1 cellular context compared by ENCODE assay signal in the genomic region with DNA sequence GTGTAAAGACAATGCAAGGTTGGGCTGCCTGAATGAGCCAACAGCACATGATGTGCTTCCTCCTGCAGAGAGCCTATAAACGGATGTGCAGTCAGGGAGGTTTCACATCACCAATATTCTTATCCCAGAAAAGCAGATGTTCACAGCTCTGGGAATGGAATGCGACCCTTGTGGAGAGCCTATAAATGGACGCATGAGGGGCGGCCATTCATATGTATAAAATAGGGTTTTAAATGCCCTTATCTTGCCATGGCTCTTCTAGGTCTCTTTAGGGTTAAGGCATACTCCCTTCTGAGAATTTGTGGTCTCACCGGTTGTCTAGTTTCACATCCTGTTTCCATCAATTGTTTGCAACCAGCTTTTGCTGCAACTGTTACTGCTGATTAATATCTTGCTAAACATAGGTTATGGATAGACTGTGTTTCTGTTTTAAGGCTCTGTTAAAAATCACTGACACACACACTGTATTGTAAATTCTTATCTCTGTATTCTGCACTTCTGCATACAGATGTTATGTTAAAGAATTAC.
A peak's percentile ranks its signal among the peaks of the same experiment; 100 is the strongest.
TF ChIP-seq lines count a peak whose summit lies in the region.

No MANE protein-coding gene starts in this region.

TF ChIP-seq in GM12878, 131 proteins besides CTCF, POLR2A, EP300 and RAD21 (continued from another document and continues in another):
- TF ChIP-seq, protein P1, sequence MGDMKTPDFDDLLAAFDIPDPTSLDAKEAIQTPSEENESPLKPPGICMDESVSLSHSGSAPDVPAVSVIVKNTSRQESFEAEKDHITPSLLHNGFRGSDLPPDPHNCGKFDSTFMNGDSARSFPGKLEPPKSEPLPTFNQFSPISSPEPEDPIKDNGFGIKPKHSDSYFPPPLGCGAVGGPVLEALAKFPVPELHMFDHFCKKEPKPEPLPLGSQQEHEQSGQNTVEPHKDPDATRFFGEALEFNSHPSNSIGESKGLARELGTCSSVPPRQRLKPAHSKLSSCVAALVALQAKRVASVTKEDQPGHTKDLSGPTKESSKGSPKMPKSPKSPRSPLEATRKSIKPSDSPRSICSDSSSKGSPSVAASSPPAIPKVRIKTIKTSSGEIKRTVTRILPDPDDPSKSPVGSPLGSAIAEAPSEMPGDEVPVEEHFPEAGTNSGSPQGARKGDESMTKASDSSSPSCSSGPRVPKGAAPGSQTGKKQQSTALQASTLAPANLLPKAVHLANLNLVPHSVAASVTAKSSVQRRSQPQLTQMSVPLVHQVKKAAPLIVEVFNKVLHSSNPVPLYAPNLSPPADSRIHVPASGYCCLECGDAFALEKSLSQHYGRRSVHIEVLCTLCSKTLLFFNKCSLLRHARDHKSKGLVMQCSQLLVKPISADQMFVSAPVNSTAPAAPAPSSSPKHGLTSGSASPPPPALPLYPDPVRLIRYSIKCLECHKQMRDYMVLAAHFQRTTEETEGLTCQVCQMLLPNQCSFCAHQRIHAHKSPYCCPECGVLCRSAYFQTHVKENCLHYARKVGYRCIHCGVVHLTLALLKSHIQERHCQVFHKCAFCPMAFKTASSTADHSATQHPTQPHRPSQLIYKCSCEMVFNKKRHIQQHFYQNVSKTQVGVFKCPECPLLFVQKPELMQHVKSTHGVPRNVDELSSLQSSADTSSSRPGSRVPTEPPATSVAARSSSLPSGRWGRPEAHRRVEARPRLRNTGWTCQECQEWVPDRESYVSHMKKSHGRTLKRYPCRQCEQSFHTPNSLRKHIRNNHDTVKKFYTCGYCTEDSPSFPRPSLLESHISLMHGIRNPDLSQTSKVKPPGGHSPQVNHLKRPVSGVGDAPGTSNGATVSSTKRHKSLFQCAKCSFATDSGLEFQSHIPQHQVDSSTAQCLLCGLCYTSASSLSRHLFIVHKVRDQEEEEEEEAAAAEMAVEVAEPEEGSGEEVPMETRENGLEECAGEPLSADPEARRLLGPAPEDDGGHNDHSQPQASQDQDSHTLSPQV (IDR thresholded peaks at IDR 0.05) = no peak
- peak; percentile 50; the same call in 1 of the 2 replicates for TF ChIP-seq BCL11A (IDR thresholded peaks at IDR 0.05; ENCODE audit: low read depth, low read length)
- no peak for TF ChIP-seq JUND (IDR thresholded peaks at IDR 0.05; ENCODE audit: low read depth, low read length)
- no peak for TF ChIP-seq SREBF2 (IDR thresholded peaks at IDR 0.05; ENCODE audit: low read length)
- no peak for TF ChIP-seq SRF (IDR thresholded peaks at IDR 0.05; ENCODE audit: low read depth in 2 of 2, low read length in 2 of 2)
- no peak for TF ChIP-seq NFYA (IDR thresholded peaks at IDR 0.05; ENCODE audit: borderline replicate concordance, low read depth, low read length)
- TF ChIP-seq PAX5 (IDR thresholded peaks at IDR 0.05; ENCODE audit: borderline replicate concordance, low read depth, low read length) = peak; percentile 44; the same call in 1 of the 2 replicates
- no peak for TF ChIP-seq SUPT20H (IDR thresholded peaks at IDR 0.05; ENCODE audit: borderline replicate concordance, control insufficient read depth, low read depth, low read length)
- TF ChIP-seq RUNX3 (IDR thresholded peaks at IDR 0.05; ENCODE audit: low read length) = peak; percentile 92
- TF ChIP-seq PML (IDR thresholded peaks at IDR 0.05; ENCODE audit: low read length) = peak; percentile 36; the same call in 1 of the 2 replicates
- TF ChIP-seq STAT3 (IDR thresholded peaks at IDR 0.05; ENCODE audit: low read depth, low read length) = no peak
- TF ChIP-seq, protein P2, sequence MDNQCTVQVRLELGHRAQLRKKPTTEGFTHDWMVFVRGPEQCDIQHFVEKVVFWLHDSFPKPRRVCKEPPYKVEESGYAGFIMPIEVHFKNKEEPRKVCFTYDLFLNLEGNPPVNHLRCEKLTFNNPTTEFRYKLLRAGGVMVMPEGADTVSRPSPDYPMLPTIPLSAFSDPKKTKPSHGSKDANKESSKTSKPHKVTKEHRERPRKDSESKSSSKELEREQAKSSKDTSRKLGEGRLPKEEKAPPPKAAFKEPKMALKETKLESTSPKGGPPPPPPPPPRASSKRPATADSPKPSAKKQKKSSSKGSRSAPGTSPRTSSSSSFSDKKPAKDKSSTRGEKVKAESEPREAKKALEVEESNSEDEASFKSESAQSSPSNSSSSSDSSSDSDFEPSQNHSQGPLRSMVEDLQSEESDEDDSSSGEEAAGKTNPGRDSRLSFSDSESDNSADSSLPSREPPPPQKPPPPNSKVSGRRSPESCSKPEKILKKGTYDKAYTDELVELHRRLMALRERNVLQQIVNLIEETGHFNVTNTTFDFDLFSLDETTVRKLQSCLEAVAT (IDR thresholded peaks at IDR 0.05) = no peak
- peak; percentile 85 for TF ChIP-seq JUNB (IDR thresholded peaks at IDR 0.05)
- no peak for TF ChIP-seq RAD51 (IDR thresholded peaks at IDR 0.05)
- TF ChIP-seq BHLHE40 (IDR thresholded peaks at IDR 0.05; ENCODE audit: borderline replicate concordance in 1 of 2, low read depth in 2 of 2, low read length in 1 of 2) = 0 out of 4 replicates have a peak, but pooled peaks of 1 of the 2 experiments have one; percentile 41
- TF ChIP-seq MYC (IDR thresholded peaks at IDR 0.05; ENCODE audit: insufficient read depth, insufficient read length, insufficient replicate concordance, low read length, severe bottlenecking) = no peak
- no peak for TF ChIP-seq CHD1 (IDR thresholded peaks at IDR 0.05; ENCODE audit: low read depth, low read length)
- peak; percentile 91; the same call in 1 of the 2 replicates for TF ChIP-seq RCOR1 (conservative IDR thresholded peaks at IDR 0.05; ENCODE audit: low read depth, low read length)
- TF ChIP-seq, protein P3, sequence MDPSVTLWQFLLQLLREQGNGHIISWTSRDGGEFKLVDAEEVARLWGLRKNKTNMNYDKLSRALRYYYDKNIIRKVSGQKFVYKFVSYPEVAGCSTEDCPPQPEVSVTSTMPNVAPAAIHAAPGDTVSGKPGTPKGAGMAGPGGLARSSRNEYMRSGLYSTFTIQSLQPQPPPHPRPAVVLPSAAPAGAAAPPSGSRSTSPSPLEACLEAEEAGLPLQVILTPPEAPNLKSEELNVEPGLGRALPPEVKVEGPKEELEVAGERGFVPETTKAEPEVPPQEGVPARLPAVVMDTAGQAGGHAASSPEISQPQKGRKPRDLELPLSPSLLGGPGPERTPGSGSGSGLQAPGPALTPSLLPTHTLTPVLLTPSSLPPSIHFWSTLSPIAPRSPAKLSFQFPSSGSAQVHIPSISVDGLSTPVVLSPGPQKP (IDR thresholded peaks at IDR 0.05; ENCODE audit: low read depth, low read length) = no peak
- TF ChIP-seq, protein P4, sequence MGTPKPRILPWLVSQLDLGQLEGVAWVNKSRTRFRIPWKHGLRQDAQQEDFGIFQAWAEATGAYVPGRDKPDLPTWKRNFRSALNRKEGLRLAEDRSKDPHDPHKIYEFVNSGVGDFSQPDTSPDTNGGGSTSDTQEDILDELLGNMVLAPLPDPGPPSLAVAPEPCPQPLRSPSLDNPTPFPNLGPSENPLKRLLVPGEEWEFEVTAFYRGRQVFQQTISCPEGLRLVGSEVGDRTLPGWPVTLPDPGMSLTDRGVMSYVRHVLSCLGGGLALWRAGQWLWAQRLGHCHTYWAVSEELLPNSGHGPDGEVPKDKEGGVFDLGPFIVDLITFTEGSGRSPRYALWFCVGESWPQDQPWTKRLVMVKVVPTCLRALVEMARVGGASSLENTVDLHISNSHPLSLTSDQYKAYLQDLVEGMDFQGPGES (IDR thresholded peaks at IDR 0.05) = no peak
- no peak for TF ChIP-seq SMAD5 (IDR thresholded peaks at IDR 0.05; ENCODE audit: low read depth)
- TF ChIP-seq TARDBP (IDR thresholded peaks at IDR 0.05; ENCODE audit: borderline replicate concordance) = no peak
- TF ChIP-seq, protein P5, sequence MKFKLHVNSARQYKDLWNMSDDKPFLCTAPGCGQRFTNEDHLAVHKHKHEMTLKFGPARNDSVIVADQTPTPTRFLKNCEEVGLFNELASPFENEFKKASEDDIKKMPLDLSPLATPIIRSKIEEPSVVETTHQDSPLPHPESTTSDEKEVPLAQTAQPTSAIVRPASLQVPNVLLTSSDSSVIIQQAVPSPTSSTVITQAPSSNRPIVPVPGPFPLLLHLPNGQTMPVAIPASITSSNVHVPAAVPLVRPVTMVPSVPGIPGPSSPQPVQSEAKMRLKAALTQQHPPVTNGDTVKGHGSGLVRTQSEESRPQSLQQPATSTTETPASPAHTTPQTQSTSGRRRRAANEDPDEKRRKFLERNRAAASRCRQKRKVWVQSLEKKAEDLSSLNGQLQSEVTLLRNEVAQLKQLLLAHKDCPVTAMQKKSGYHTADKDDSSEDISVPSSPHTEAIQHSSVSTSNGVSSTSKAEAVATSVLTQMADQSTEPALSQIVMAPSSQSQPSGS (IDR thresholded peaks at IDR 0.05; ENCODE audit: low read length) = peak; percentile 70
- TF ChIP-seq NFIC (IDR thresholded peaks at IDR 0.05; ENCODE audit: low read depth, low read length) = peak; percentile 81; the same call in 1 of the 2 replicates
- TF ChIP-seq BACH1 (IDR thresholded peaks at IDR 0.05; ENCODE audit: borderline replicate concordance) = no peak
- TF ChIP-seq, protein P6, sequence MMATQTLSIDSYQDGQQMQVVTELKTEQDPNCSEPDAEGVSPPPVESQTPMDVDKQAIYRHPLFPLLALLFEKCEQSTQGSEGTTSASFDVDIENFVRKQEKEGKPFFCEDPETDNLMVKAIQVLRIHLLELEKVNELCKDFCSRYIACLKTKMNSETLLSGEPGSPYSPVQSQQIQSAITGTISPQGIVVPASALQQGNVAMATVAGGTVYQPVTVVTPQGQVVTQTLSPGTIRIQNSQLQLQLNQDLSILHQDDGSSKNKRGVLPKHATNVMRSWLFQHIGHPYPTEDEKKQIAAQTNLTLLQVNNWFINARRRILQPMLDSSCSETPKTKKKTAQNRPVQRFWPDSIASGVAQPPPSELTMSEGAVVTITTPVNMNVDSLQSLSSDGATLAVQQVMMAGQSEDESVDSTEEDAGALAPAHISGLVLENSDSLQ (IDR thresholded peaks at IDR 0.05) = no peak
- TF ChIP-seq SIX5 (IDR thresholded peaks at IDR 0.05; ENCODE audit: low read depth, low read length, severe bottlenecking) = no peak
- TF ChIP-seq, protein P7, sequence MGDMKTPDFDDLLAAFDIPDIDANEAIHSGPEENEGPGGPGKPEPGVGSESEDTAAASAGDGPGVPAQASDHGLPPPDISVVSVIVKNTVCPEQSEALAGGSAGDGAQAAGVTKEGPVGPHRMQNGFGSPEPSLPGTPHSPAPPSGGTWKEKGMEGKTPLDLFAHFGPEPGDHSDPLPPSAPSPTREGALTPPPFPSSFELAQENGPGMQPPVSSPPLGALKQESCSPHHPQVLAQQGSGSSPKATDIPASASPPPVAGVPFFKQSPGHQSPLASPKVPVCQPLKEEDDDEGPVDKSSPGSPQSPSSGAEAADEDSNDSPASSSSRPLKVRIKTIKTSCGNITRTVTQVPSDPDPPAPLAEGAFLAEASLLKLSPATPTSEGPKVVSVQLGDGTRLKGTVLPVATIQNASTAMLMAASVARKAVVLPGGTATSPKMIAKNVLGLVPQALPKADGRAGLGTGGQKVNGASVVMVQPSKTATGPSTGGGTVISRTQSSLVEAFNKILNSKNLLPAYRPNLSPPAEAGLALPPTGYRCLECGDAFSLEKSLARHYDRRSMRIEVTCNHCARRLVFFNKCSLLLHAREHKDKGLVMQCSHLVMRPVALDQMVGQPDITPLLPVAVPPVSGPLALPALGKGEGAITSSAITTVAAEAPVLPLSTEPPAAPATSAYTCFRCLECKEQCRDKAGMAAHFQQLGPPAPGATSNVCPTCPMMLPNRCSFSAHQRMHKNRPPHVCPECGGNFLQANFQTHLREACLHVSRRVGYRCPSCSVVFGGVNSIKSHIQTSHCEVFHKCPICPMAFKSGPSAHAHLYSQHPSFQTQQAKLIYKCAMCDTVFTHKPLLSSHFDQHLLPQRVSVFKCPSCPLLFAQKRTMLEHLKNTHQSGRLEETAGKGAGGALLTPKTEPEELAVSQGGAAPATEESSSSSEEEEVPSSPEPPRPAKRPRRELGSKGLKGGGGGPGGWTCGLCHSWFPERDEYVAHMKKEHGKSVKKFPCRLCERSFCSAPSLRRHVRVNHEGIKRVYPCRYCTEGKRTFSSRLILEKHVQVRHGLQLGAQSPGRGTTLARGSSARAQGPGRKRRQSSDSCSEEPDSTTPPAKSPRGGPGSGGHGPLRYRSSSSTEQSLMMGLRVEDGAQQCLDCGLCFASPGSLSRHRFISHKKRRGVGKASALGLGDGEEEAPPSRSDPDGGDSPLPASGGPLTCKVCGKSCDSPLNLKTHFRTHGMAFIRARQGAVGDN (IDR thresholded peaks at IDR 0.05) = no peak
- peak; percentile 70; the same call in 1 of the 2 replicates for TF ChIP-seq MEF2A (IDR thresholded peaks at IDR 0.05; ENCODE audit: insufficient read depth, low read depth, low read length)
- TF ChIP-seq LARP7 (IDR thresholded peaks at IDR 0.05) = no peak
- no peak for TF ChIP-seq NRF1 (conservative IDR thresholded peaks at IDR 0.05; ENCODE audit: low read depth, low read length)
- TF ChIP-seq, protein P8, sequence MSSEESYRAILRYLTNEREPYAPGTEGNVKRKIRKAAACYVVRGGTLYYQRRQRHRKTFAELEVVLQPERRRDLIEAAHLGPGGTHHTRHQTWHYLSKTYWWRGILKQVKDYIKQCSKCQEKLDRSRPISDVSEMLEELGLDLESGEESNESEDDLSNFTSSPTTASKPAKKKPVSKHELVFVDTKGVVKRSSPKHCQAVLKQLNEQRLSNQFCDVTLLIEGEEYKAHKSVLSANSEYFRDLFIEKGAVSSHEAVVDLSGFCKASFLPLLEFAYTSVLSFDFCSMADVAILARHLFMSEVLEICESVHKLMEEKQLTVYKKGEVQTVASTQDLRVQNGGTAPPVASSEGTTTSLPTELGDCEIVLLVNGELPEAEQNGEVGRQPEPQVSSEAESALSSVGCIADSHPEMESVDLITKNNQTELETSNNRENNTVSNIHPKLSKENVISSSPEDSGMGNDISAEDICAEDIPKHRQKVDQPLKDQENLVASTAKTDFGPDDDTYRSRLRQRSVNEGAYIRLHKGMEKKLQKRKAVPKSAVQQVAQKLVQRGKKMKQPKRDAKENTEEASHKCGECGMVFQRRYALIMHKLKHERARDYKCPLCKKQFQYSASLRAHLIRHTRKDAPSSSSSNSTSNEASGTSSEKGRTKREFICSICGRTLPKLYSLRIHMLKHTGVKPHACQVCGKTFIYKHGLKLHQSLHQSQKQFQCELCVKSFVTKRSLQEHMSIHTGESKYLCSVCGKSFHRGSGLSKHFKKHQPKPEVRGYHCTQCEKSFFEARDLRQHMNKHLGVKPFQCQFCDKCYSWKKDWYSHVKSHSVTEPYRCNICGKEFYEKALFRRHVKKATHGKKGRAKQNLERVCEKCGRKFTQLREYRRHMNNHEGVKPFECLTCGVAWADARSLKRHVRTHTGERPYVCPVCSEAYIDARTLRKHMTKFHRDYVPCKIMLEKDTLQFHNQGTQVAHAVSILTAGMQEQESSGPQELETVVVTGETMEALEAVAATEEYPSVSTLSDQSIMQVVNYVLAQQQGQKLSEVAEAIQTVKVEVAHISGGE (CRISPR knock-in tag; IDR thresholded peaks at IDR 0.05) = no peak
- no peak for TF ChIP-seq HDAC2 (IDR thresholded peaks at IDR 0.05)
- TF ChIP-seq, protein P9, sequence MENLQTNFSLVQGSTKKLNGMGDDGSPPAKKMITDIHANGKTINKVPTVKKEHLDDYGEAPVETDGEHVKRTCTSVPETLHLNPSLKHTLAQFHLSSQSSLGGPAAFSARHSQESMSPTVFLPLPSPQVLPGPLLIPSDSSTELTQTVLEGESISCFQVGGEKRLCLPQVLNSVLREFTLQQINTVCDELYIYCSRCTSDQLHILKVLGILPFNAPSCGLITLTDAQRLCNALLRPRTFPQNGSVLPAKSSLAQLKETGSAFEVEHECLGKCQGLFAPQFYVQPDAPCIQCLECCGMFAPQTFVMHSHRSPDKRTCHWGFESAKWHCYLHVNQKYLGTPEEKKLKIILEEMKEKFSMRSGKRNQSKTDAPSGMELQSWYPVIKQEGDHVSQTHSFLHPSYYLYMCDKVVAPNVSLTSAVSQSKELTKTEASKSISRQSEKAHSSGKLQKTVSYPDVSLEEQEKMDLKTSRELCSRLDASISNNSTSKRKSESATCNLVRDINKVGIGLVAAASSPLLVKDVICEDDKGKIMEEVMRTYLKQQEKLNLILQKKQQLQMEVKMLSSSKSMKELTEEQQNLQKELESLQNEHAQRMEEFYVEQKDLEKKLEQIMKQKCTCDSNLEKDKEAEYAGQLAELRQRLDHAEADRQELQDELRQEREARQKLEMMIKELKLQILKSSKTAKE (IDR thresholded peaks at IDR 0.05; ENCODE audit: low read depth, poor library complexity, severe bottlenecking) = peak; percentile 73
- TF ChIP-seq POLR2AphosphoS5 (IDR thresholded peaks at IDR 0.05; ENCODE audit: low read length) = no peak
- TF ChIP-seq GATAD2B (conservative IDR thresholded peaks at IDR 0.05; ENCODE audit: low read depth) = 0 out of 2 replicates have a peak, but pooled peaks have one; percentile 21
